In the genomic region with DNA sequence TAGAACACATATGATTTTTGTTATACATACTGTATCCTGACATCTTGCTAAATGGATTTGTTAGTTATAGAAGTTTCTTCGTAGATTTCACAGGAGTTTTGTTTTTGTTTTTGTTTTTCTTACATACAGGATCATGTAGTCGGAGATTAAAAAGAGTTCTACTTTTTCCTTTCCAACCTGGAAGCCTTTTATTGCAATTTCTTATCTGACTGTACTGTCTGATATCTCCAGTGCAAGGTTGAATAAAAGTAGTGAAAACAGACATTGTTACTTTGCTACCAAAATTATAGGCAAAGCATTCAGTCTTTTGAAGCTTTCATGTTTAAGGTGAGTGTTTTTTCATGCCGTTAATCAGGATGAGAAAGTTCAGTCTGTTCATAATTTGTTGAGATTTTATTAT, we compare ENCODE assay signal across 16 cellular contexts.
DNase-seq lines count a peak whose midpoint lies in the region; ATAC-seq, FAIRE-seq and TF ChIP-seq lines count a peak whose summit lies in the region.
"Had no signal": no experiment of that assay in that cellular context is flagged by ENCODE, and none has a peak within 500 bp of the region (broad histone marks: within the 10 kb centered on the region; RNA-seq: fewer than 3 reads in every experiment).

No MANE protein-coding gene starts in this region.

- H3K36me3 ChIP-seq in HUES64 (ENCODE audit: insufficient read depth, low read length) (no peaks in the 10 kb centered on the region), ectodermal cell (ENCODE audit: control insufficient read depth, insufficient read depth, low read length) (no peaks in the 10 kb centered on the region)
- H3K36me3 ChIP-seq: uterus had no signal

- peak overlapping the region; percentile 96; the same call in 2 of the 3 replicates for H3K4me2 ChIP-seq in A549

- ATAC-seq in A549 = no peak

- peak; percentile 13 for FAIRE-seq in A549 (lab: Jason Lieb, UNC)

- TF ChIP-seq RAD21 in A549 (conservative IDR thresholded peaks at IDR 0.05 in 1 of 2, IDR thresholded peaks at IDR 0.05 in 1 of 2) = no peak

- no peak overlapping the region for H3K9ac ChIP-seq in HUES64 (ENCODE audit: low read depth, low read length)

- 82% methylated on average over 3 of the region's 3 CpGs for WGBS in A549 (ENCODE audit: missing lambda C conversion rate)
- WGBS in HUES64 = 65% methylated on average over 3 of the region's 3 CpGs
- WGBS in ectodermal cell, 2 experiments = 68 to 73% methylated on average over 2 to 3 of the region's 3 CpGs

- no peak for TF ChIP-seq POLR2A in A549 (IDR thresholded peaks at IDR 0.05; ENCODE audit: low read length)

- H3K36me3 Mint-ChIP-seq in nephron progenitor cell (ENCODE audit: low read depth) = no peaks in the 10 kb centered on the region
- H3K36me3 Mint-ChIP-seq: activated naive CD8-positive, alpha-beta T cell treated with anti-CD3 and anti-CD28 coated beads for 36 hours had no signal

- TF ChIP-seq CTCF in A549 (IDR thresholded peaks at IDR 0.05) (no peak), nephron progenitor cell (IDR thresholded peaks at IDR 0.05) (no peak)

- H3K27me3 ChIP-seq in HUES64 (ENCODE audit: insufficient read depth, low read length) = peaks cover 2% of the 10 kb centered on the region; the same call in 1 of the 2 replicates
- H3K27me3 ChIP-seq in ectodermal cell (ENCODE audit: control insufficient read depth, insufficient read depth, low read length, poor library complexity, severe bottlenecking) = peaks cover 8% of the 10 kb centered on the region

- no peak for DNase-seq in A549 (ENCODE audit: low read depth in 1 of 2, low spot score in 1 of 2)
- DNase-seq in nephron progenitor cell = no peak
- no peak for DNase-seq in activated T-cell treated with anti-CD3 and anti-CD28 coated beads for 4 hours
- no peak for DNase-seq in DMS114 treated with DMSO at 0.1 percent for 48 hours (lab: John Stamatoyannopoulos, UW; ENCODE audit: unreplicated experiment)
- DNase-seq in stimulated activated CD4-positive, alpha-beta T cell treated with anti-CD3 and anti-CD28 coated beads, Interleukin-2, amount 100 ng/mL, for 24 hours = no peak
- no peak for DNase-seq in hippocampal formation (lab: John Stamatoyannopoulos, UW)
- DNase-seq: activated naive CD8-positive, alpha-beta T cell treated with anti-CD3 and anti-CD28 coated beads for 36 hours; NCI-H1436 treated with DMSO at 0.1 percent for 48 hours; T1000; uterus had no signal

- H3K4me1 ChIP-seq in A549 = peaks cover 8% of the 10 kb centered on the region; the same call in 2 of the 3 replicates
- H3K4me1 ChIP-seq in HUES64 (ENCODE audit: insufficient read depth, low read length) = peaks cover 6% of the 10 kb centered on the region; the same call in 1 of the 2 replicates
- no peaks in the 10 kb centered on the region for H3K4me1 ChIP-seq in ectodermal cell (ENCODE audit: control insufficient read depth, insufficient read depth, low read length)
- H3K4me1 ChIP-seq: uterus had no signal

- CTCF ChIA-PET in A549 (lab: Yijun Ruan, JAX) = interaction anchor here (2.0 to 2.7 kb wide), 2 partner anchors 21 to 44 kb away, joined by 5 to 10 read pairs; no protein-coding TSS in a partner anchor

- H3K27ac Mint-ChIP-seq in nephron progenitor cell = no peak overlapping the region
- H3K27ac Mint-ChIP-seq: activated naive CD8-positive, alpha-beta T cell treated with anti-CD3 and anti-CD28 coated beads for 36 hours had no signal

- POLR2A ChIA-PET in A549 (lab: Yijun Ruan, JAX) = interaction anchor here (1.9 kb wide), 1 partner anchor 54 kb away, joined by 5 read pairs; no protein-coding TSS in a partner anchor

- peaks cover 3% of the 10 kb centered on the region for H3K9me3 Mint-ChIP-seq in nephron progenitor cell
- H3K9me3 Mint-ChIP-seq: activated naive CD8-positive, alpha-beta T cell treated with anti-CD3 and anti-CD28 coated beads for 36 hours; activated T-helper 17 cell treated with anti-CD3 and anti-CD28 coated beads, Interleukin-2, amount 50 U/mL, for 72 hours; CD4-positive, alpha-beta T cell had no signal

- peaks cover 22% of the 10 kb centered on the region for H3K4me1 Mint-ChIP-seq in nephron progenitor cell

- H3K4me3 ChIP-seq in A549 = no peak overlapping the region
- H3K4me3 ChIP-seq in HUES64 (ENCODE audit: low read length) = peak overlapping the region; percentile 81
- peak overlapping the region; percentile 53 for H3K4me3 ChIP-seq in ectodermal cell (ENCODE audit: insufficient read depth, low read depth, low read length)

- H3K4me3 Mint-ChIP-seq in nephron progenitor cell = peak overlapping the region; percentile 96

- no peak for TF ChIP-seq EP300 in A549 (IDR thresholded peaks at IDR 0.05)

- H3K9me3 ChIP-seq in A549 (no peaks in the 10 kb centered on the region), HUES64 (ENCODE audit: insufficient read depth, low read depth, low read length) (no peaks in the 10 kb centered on the region), ectodermal cell (ENCODE audit: control insufficient read depth, low read length) (no peaks in the 10 kb centered on the region)
- H3K9me3 ChIP-seq: uterus had no signal

- H3K27ac ChIP-seq in A549 = no peak overlapping the region
- H3K27ac ChIP-seq in HUES64 (ENCODE audit: low read depth, low read length) = no peak overlapping the region
- H3K27ac ChIP-seq in ectodermal cell (ENCODE audit: insufficient read depth, low read depth, low read length, poor library complexity, severe bottlenecking) = no peak overlapping the region
- H3K27ac ChIP-seq: epithelial cell of prostate, SK-N-MC had no signal

- no peaks in the 10 kb centered on the region for H3K27me3 Mint-ChIP-seq in nephron progenitor cell (ENCODE audit: low read depth, poor library complexity)

TF ChIP-seq in A549, 52 proteins besides CTCF, POLR2A, EP300 and RAD21:
- TF ChIP-seq, protein P1, sequence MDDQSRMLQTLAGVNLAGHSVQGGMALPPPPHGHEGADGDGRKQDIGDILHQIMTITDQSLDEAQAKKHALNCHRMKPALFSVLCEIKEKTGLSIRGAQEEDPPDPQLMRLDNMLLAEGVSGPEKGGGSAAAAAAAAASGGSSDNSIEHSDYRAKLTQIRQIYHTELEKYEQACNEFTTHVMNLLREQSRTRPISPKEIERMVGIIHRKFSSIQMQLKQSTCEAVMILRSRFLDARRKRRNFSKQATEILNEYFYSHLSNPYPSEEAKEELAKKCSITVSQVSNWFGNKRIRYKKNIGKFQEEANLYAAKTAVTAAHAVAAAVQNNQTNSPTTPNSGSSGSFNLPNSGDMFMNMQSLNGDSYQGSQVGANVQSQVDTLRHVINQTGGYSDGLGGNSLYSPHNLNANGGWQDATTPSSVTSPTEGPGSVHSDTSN (IDR thresholded peaks at IDR 0.05) = no peak
- TF ChIP-seq, protein P2, sequence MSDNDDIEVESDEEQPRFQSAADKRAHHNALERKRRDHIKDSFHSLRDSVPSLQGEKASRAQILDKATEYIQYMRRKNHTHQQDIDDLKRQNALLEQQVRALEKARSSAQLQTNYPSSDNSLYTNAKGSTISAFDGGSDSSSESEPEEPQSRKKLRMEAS (IDR thresholded peaks at IDR 0.05) = no peak
- TF ChIP-seq PHF8 (IDR thresholded peaks at IDR 0.05; ENCODE audit: borderline replicate concordance, low read depth) (no peak), HOXB13 (CRISPR knock-in tag; IDR thresholded peaks at IDR 0.05; ENCODE audit: low read depth) (no peak), SREBF2 (IDR thresholded peaks at IDR 0.05) (no peak), BHLHE40 (IDR thresholded peaks at IDR 0.05; ENCODE audit: low read depth, low read length) (no peak), EHF (CRISPR knock-in tag; IDR thresholded peaks at IDR 0.05) (no peak), CBX8 (IDR thresholded peaks at IDR 0.05) (no peak), CEBPB (IDR thresholded peaks at IDR 0.05) (no peak), TFCP2L1 (CRISPR knock-in tag; IDR thresholded peaks at IDR 0.05) (no peak), MAZ (IDR thresholded peaks at IDR 0.05; ENCODE audit: borderline replicate concordance, low read depth, low read length) (no peak), ZFP36 (IDR thresholded peaks at IDR 0.05; ENCODE audit: borderline replicate concordance, partially characterized antibody) (no peak), RCOR1 (IDR thresholded peaks at IDR 0.05; ENCODE audit: low read depth, low read length) (no peak)
- TF ChIP-seq, protein P3, sequence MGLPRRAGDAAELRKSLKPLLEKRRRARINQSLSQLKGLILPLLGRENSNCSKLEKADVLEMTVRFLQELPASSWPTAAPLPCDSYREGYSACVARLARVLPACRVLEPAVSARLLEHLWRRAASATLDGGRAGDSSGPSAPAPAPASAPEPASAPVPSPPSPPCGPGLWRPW (IDR thresholded peaks at IDR 0.05) = no peak
- TF ChIP-seq, protein P4, sequence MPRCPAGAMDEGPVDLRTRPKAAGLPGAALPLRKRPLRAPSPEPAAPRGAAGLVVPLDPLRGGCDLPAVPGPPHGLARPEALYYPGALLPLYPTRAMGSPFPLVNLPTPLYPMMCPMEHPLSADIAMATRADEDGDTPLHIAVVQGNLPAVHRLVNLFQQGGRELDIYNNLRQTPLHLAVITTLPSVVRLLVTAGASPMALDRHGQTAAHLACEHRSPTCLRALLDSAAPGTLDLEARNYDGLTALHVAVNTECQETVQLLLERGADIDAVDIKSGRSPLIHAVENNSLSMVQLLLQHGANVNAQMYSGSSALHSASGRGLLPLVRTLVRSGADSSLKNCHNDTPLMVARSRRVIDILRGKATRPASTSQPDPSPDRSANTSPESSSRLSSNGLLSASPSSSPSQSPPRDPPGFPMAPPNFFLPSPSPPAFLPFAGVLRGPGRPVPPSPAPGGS (IDR thresholded peaks at IDR 0.05) = no peak
- TF ChIP-seq, protein P5, sequence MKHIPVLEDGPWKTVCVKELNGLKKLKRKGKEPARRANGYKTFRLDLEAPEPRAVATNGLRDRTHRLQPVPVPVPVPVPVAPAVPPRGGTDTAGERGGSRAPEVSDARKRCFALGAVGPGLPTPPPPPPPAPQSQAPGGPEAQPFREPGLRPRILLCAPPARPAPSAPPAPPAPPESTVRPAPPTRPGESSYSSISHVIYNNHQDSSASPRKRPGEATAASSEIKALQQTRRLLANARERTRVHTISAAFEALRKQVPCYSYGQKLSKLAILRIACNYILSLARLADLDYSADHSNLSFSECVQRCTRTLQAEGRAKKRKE (CRISPR knock-in tag; IDR thresholded peaks at IDR 0.05; ENCODE audit: low read depth) = no peak
